In genomic region chr4:1130318-1131186, GRCh38 we compare ENCODE assay signal across 8 cellular contexts. TPM values are rescaled to one million over a fixed set of nuclear protein-coding genes. Genes with fewer than 3 reads are reported as not detected.
A peak's percentile ranks its signal among the peaks of the same experiment; 100 is the strongest.
DNase-seq lines count a peak whose midpoint lies in the region; ATAC-seq and TF ChIP-seq lines count a peak whose summit lies in the region.

No MANE protein-coding gene starts in this region.

- TF ChIP-seq CTCF in C4-2B (conservative IDR thresholded peaks at IDR 0.05) (peak; percentile 98), Panc1 (IDR thresholded peaks at IDR 0.05) (peak; percentile 95), testis (IDR thresholded peaks at IDR 0.05) (peak; percentile 93 to 98 (median 94))

- H3K4me3 ChIP-seq in Panc1 (ENCODE audit: low read depth in 2 of 2, low read length in 2 of 2) (no peak overlapping the region), testis (no peak overlapping the region)

- no peaks in the 10 kb centered on the region for H3K36me3 ChIP-seq in Panc1 (ENCODE audit: control insufficient read depth, insufficient read depth, low read length)
- H3K36me3 ChIP-seq in testis (ENCODE audit: low read depth, missing control alignments): no peaks in the 10 kb centered on the region

- no peaks in the 10 kb centered on the region for H3K27me3 ChIP-seq in Panc1 (ENCODE audit: control insufficient read depth, insufficient read depth, low read length)
- no peaks in the 10 kb centered on the region for H3K27me3 ChIP-seq in testis

- DNase-seq in HS-27A (ENCODE audit: low read depth) (peak; percentile 27), Panc1 (ENCODE audit: low read depth, low spot score) (peak; percentile 64), activated T-helper 1 cell treated with Interleukin-2 at 50 U/mL for 16 hours (ENCODE audit: low read depth) (peak; percentile 56), fibroblast of the conjunctiva (ENCODE audit: low read depth) (peak; percentile 76), occipital lobe (lab: John Stamatoyannopoulos, UW) (peak; percentile 65), testis (peak; percentile 70)

- BruUV-seq in Panc1 (replicated peaks; lab: Mats Ljungman, UMichigan): no TSS peak

- peak overlapping the region; percentile 43 for H3K27ac ChIP-seq in C4-2B
- no peak overlapping the region for H3K27ac ChIP-seq in Panc1 (ENCODE audit: low read length)
- no peak overlapping the region for H3K27ac ChIP-seq in testis

- H3K4me1 ChIP-seq in Panc1 (ENCODE audit: control insufficient read depth, insufficient read depth, low read length) (no peaks in the 10 kb centered on the region), testis (no peaks in the 10 kb centered on the region)

- WGBS in testis, 2 donors: 36 to 52% methylated on average over 13 of the region's 13 CpGs

- CTCF ChIA-PET in Panc1 (lab: Charles Lee): interaction anchor here (1.5 kb wide), 1 partner anchor 137 kb away, joined by 3 read pairs; no protein-coding TSS in a partner anchor

- in situ Hi-C loops in Panc1 (cut with HindIII; ENCODE audit: low pct_unique_long_range_greater_than_20kb, low sequenced_read_pairs): no loop called here

- ATAC-seq in GM18907 (IDR thresholded peaks at IDR 0.05; ENCODE audit: unreplicated experiment) (peak; percentile 70), Panc1 (peak; percentile 97)

- intact Hi-C loops in Panc1 (cut with micrococcal nuclease; ENCODE audit: unreplicated experiment) (loop anchor here (10.0 kb wide), 1 partner anchor 134 kb away; no protein-coding TSS in a partner anchor), testis (cut with DNase I; ENCODE audit: low total_unique reads) (no loop called here)

- H3K9me3 ChIP-seq in Panc1 (ENCODE audit: control insufficient read depth, insufficient read depth, low read depth, low read length) (no peaks in the 10 kb centered on the region), testis (no peaks in the 10 kb centered on the region)

- POLR2A ChIA-PET in Panc1 (lab: Charles Lee): no interaction called here

- TF ChIP-seq POLR2A in testis (IDR thresholded peaks at IDR 0.05): no peak

RNA-seq across cellular contexts. Expression of gene RNF212, which starts 17.2 kb away (rescaled TPM):
- total RNA-seq in Panc1 (2021; ENCODE audit: unreplicated experiment): not detected
- not detected for polyA plus RNA-seq in Panc1 (2012; ENCODE audit: insufficient read length)
- 1.1 TPM for total RNA-seq in occipital lobe
- 10 to 100 TPM; 33.6 to 40.3 TPM for total RNA-seq in testis
- 21.0 TPM for polyA plus RNA-seq in testis (ENCODE audit: insufficient read depth, low read depth, low replicate concordance)

RNA-seq across cellular contexts. Expression of gene SPON2, which starts 41.8 kb away (rescaled TPM):
- total RNA-seq in Panc1 (2021; ENCODE audit: unreplicated experiment) (1.8 TPM), occipital lobe (3.3 TPM), testis (1 to 10 TPM; 5.6 to 7.1 TPM)
- polyA plus RNA-seq in Panc1 (2012; ENCODE audit: insufficient read length): 2.6 TPM
- polyA plus RNA-seq in testis (ENCODE audit: insufficient read depth, low read depth, low replicate concordance): 21.4 TPM

Comparison
In these comparisons a context has a peak if more than half of its experiments do, and no peak if none do; other contexts are left out.
1. RNA of gene RNF212, which starts 17.2 kb away (total RNA-seq): 33.6 to 40.3 TPM in testis; 1.1 TPM in occipital lobe (single experiment) and not detected in Panc1 (single experiment); every median in the first group is over 10 times any median in the second.
2. Peak in every context shown above with its lines, with median percentiles within 50 percentile points of each other: CTCF ChIP-seq and DNase-seq.